ENCODE assay signal across 13 cellular contexts in genomic region chr3:8481380-8481779, GRCh38. TPM values are rescaled to one million over a fixed set of nuclear protein-coding genes. Genes with fewer than 3 reads are reported as not detected.
DNase-seq lines count a peak whose midpoint lies in the region; ATAC-seq and TF ChIP-seq lines count a peak whose summit lies in the region.
"Had no signal": no experiment of that assay in that cellular context is flagged by ENCODE, and none has a peak within 500 bp of the region (broad histone marks: within the 10 kb centered on the region; RNA-seq: fewer than 3 reads in every experiment).

No MANE protein-coding gene starts in this region.

- in situ Hi-C loops in KBM-7 (cut with MboI; ENCODE audit: low pct_unique_long_range_greater_than_20kb, low sequenced_read_pairs) = no loop called here

- WGBS in adrenal gland, 4 donors = 72 to 84% (median 81%) methylated on average over 2 of the region's 2 CpGs

- H3K4me1 ChIP-seq in adrenal gland (replicated peaks in 1 of 2) (peaks cover 0 to 15% of the 10 kb centered on the region in 2 donors), thoracic aorta (ENCODE audit: control insufficient read depth in 1 of 2, low read depth in 2 of 2) (peaks cover 36 to 72% of the 10 kb centered on the region in 2 donors)

- H3K4me3 ChIP-seq in adrenal gland (no peak overlapping the region), fibroblast of the aortic adventitia (ENCODE audit: low read depth, low read length) (no peak overlapping the region), thoracic aorta (no peak overlapping the region)
- H3K4me3 ChIP-seq: left lung had no signal

- DNase-seq in KBM-7 = peak; percentile 3
- DNase-seq in adrenal gland = no peak
- DNase-seq in fibroblast of the aortic adventitia (ENCODE audit: low read depth) = peak; percentile 53
- no peak for DNase-seq in thoracic aorta (ENCODE audit: low spot score)
- DNase-seq in NCI-H524 treated with DMSO at 0.1 percent for 48 hours (lab: John Stamatoyannopoulos, UW) = no peak
- no peak for DNase-seq in T-helper 2 cell
- DNase-seq: activated CD4-positive, alpha-beta T cell treated with anti-CD3 and anti-CD28 coated beads for 4 hours; activated gamma-delta T cell; amniotic stem cell; left lung; NCI-H1105; stimulated activated CD4-positive, alpha-beta T cell treated with anti-CD3 and anti-CD28 coated beads, Interleukin-2, amount 100 ng/mL, for 48 hours had no signal

- H3K27ac ChIP-seq in adrenal gland (no peak overlapping the region), thoracic aorta (peak overlapping the region; percentile 92 to 96)

- no peaks in the 10 kb centered on the region for H3K9me3 ChIP-seq in adrenal gland (replicated peaks in 1 of 3)
- H3K9me3 ChIP-seq in thoracic aorta = no peaks in the 10 kb centered on the region
- H3K9me3 ChIP-seq: left lung had no signal

- peak in 4 of 6 experiments; percentile 10 to 25 (median 22) for TF ChIP-seq CTCF in adrenal gland (IDR thresholded peaks at IDR 0.05)
- TF ChIP-seq CTCF in fibroblast of the aortic adventitia (IDR thresholded peaks at IDR 0.05; ENCODE audit: insufficient read depth, low read length) = no peak
- TF ChIP-seq CTCF in thoracic aorta (IDR thresholded peaks at IDR 0.05) = no peak

- ATAC-seq in thoracic aorta (ENCODE audit: insufficient number of reproducible peaks, low FRiP score, low read depth) = no peak
- ATAC-seq in HG02588 (IDR thresholded peaks at IDR 0.05; ENCODE audit: unreplicated experiment) = no peak

- no peaks in the 10 kb centered on the region for H3K36me3 ChIP-seq in adrenal gland (replicated peaks in 1 of 2)
- no peaks in the 10 kb centered on the region for H3K36me3 ChIP-seq in thoracic aorta
- H3K36me3 ChIP-seq: left lung had no signal

- TF ChIP-seq POLR2A in adrenal gland (IDR thresholded peaks at IDR 0.05) = no peak

- no peaks in the 10 kb centered on the region for H3K27me3 ChIP-seq in adrenal gland
- H3K27me3 ChIP-seq in thoracic aorta (replicated peaks; ENCODE audit: insufficient read depth) = no peaks in the 10 kb centered on the region
- H3K27me3 ChIP-seq: left lung had no signal

- intact Hi-C loops in adrenal gland (cut with DNase I) = no loop called here

RNA-seq across cellular contexts. Expression of gene LMCD1, which starts 20.2 kb away (rescaled TPM):
- total RNA-seq in adrenal gland (10 to 100 TPM in 6 of 8 donors, 1 to 10 TPM in 2; 4.8 to 26.5 (median 20.5) TPM), fibroblast of the aortic adventitia (ENCODE audit: low replicate concordance) (22.4 and 30.3 TPM in 2 replicates), thoracic aorta (100 to 1,000 TPM; 813 to 852 TPM)
- polyA plus RNA-seq in adrenal gland = 10 to 100 TPM in 2 of 3 donors, 1 to 10 TPM in 1; 7.0 to 23.9 (median 10.4) TPM

Comparison
In these comparisons a context has a peak if more than half of its experiments do, and no peak if none do; other contexts are left out.
1. DNase-seq: peak in KBM-7 (single experiment) and fibroblast of the aortic adventitia (single experiment); none in adrenal gland (0 of 7), thoracic aorta (single experiment), NCI-H524 treated with DMSO at 0.1 percent for 48 hours (single experiment) and T-helper 2 cell (0 of 5).
2. H3K27ac ChIP-seq: peak in thoracic aorta (2 of 2); none in adrenal gland (0 of 5).
3. CTCF ChIP-seq: peak in adrenal gland (4 of 6); none in fibroblast of the aortic adventitia (single experiment) and thoracic aorta (single experiment).
4. RNA of gene LMCD1, which starts 20.2 kb away (total RNA-seq): 813 to 852 TPM in thoracic aorta; 22.4 to 30.3 TPM in fibroblast of the aortic adventitia and 4.8 to 26.5 TPM in adrenal gland; every median in the first group is over 10 times any median in the second.